Comparison of ENCODE assay signal across 17 cellular contexts in genomic region chr4:139918591-139918990, GRCh38.
DNase-seq lines count a peak whose midpoint lies in the region; ATAC-seq, FAIRE-seq and TF ChIP-seq lines count a peak whose summit lies in the region.
"Had no signal": no experiment of that assay in that cellular context is flagged by ENCODE, and none has a peak within 500 bp of the region (broad histone marks: within the 10 kb centered on the region; RNA-seq: fewer than 3 reads in every experiment).

No MANE protein-coding gene starts in this region.

- POLR2A ChIA-PET in HepG2 (lab: Yijun Ruan, JAX) (no interaction called here), WTC11 (lab: Charles Lee) (no interaction called here)

- H3K9ac ChIP-seq in HepG2 (ENCODE audit: insufficient read depth, low read depth, low read length): no peak overlapping the region

- H3K9me3 Mint-ChIP-seq in WTC11: no peaks in the 10 kb centered on the region
- H3K9me3 Mint-ChIP-seq: activated CD4-positive, alpha-beta memory T cell treated with anti-CD3 and anti-CD28 coated beads, Interleukin-2, amount 10 ng/mL, durations not matched to agents 7 days and 5 days; dendritic cell treated with granulocyte-macrophage colony-stimulating factor and Interleukin-4, amounts not matched to agents 40 ng/mL and 50 ng/mL, for 4 days; natural killer cell treated with Interleukin-12 subunit alpha and Interleukin-12 subunit beta and Interleukin-15 and Interleukin-18, amount 100 ng/mL, for 72 hours had no signal

- no peak for TF ChIP-seq POLR2A in right lobe of liver (IDR thresholded peaks at IDR 0.05)
- no peak for TF ChIP-seq POLR2A in HepG2 (IDR thresholded peaks at IDR 0.05; ENCODE audit: insufficient read depth in 1 of 2, low read depth in 2 of 2, low read length in 2 of 2)
- TF ChIP-seq POLR2A in sigmoid colon (IDR thresholded peaks at IDR 0.05): no peak

- in situ Hi-C loops in HepG2 (cut with HindIII; ENCODE audit: extremely low pct_ligation_motif_present, low pct_unique_long_range_greater_than_20kb): no loop called here

- TF ChIP-seq EP300 in HepG2 (IDR thresholded peaks at IDR 0.05; ENCODE audit: low read depth in 2 of 2, low read length in 2 of 2) (no peak), HepG2 (CRISPR knock-in tag; IDR thresholded peaks at IDR 0.05; ENCODE audit: borderline replicate concordance) (no peak), sigmoid colon (IDR thresholded peaks at IDR 0.05) (no peak)

- H3K4me2 ChIP-seq in HepG2 (ENCODE audit: low read depth, low read length): no peak overlapping the region

- H3K4me1 ChIP-seq in right lobe of liver (peaks cover 0 to 49% (median 23%) of the 10 kb centered on the region in 4 donors), HepG2 (ENCODE audit: insufficient read depth, low read length) (peaks cover 56% of the 10 kb centered on the region), right cardiac atrium (ENCODE audit: control insufficient read depth, insufficient read depth, low read length) (peaks cover 30% of the 10 kb centered on the region), sigmoid colon (peaks cover 0 to 87% (median 85%) of the 10 kb centered on the region in 4 donors)

- H3K9me3 ChIP-seq in right lobe of liver (no peaks in the 10 kb centered on the region), HepG2 (ENCODE audit: low read length) (no peaks in the 10 kb centered on the region), right cardiac atrium (ENCODE audit: control insufficient read depth, low read length) (no peaks in the 10 kb centered on the region), sigmoid colon (no peaks in the 10 kb centered on the region)

- 79% methylated on average over 7 of the region's 7 CpGs for WGBS in right lobe of liver (ENCODE audit: insufficient coverage, low coverage, low lambda C conversion rate, missing lambda C conversion rate)
- 65% methylated on average over 7 of the region's 7 CpGs for WGBS in HepG2 (ENCODE audit: low lambda C conversion rate)
- 67% methylated on average over 7 of the region's 7 CpGs for WGBS in right cardiac atrium
- WGBS in sigmoid colon, 2 donors: 83 to 91% methylated on average over 7 of the region's 7 CpGs

- ATAC-seq in right lobe of liver: no peak
- ATAC-seq in HepG2: no peak
- no peak for ATAC-seq in right cardiac atrium
- ATAC-seq in WTC11: no peak
- ATAC-seq in GM21723 (IDR thresholded peaks at IDR 0.05; ENCODE audit: unreplicated experiment): no peak
- ATAC-seq: esophagus mucosa; natural killer cell treated with Interleukin-12 subunit alpha and Interleukin-12 subunit beta and Interleukin-15 and Interleukin-18, amount 100 ng/mL, for 72 hours had no signal

- FAIRE-seq in HepG2 (lab: Jason Lieb, UNC): no peak
- FAIRE-seq: H54, TTC549 had no signal

- H3K27ac ChIP-seq in right lobe of liver: peak overlapping the region; percentile 16 to 41 (median 37)
- no peak overlapping the region for H3K27ac ChIP-seq in HepG2 (ENCODE audit: extremely low read length, insufficient read depth, low read length)
- peak overlapping the region; percentile 80 for H3K27ac ChIP-seq in right cardiac atrium (ENCODE audit: low read length)
- H3K27ac ChIP-seq in sigmoid colon: peak overlapping the region; percentile 77 to 90 (median 81)

- intact Hi-C loops in right lobe of liver (cut with DNase I): no loop called here
- intact Hi-C loops in HepG2 (cut with micrococcal nuclease; ENCODE audit: unreplicated experiment): no loop called here
- intact Hi-C loops in right cardiac atrium (cut with DNase I): loop anchor here in 1 of 4 donors (10.0 kb wide), 1 partner anchor 154 kb away; no protein-coding TSS in a partner anchor
- intact Hi-C loops in sigmoid colon (cut with DNase I): loop anchor here (5.0 kb wide), 3 partner anchors 69 to 234 kb away; partner anchors contain the start of gene MAML3

- no peaks in the 10 kb centered on the region for H3K79me2 ChIP-seq in HepG2 (ENCODE audit: insufficient read depth, low read length)

- BruUV-seq in HepG2 (replicated peaks; lab: Mats Ljungman, UMichigan): no TSS peak

- TF ChIP-seq CTCF in right lobe of liver (IDR thresholded peaks at IDR 0.05) (no peak), HepG2 (CRISPR knock-in tag; IDR thresholded peaks at IDR 0.05) (no peak), sigmoid colon (IDR thresholded peaks at IDR 0.05) (no peak), WTC11 (IDR thresholded peaks at IDR 0.05) (no peak), foreskin fibroblast (IDR thresholded peaks at IDR 0.05; ENCODE audit: low read depth, low read length) (no peak)

- no peaks in the 10 kb centered on the region for H3K36me3 Mint-ChIP-seq in WTC11
- H3K36me3 Mint-ChIP-seq: natural killer cell treated with Interleukin-12 subunit alpha and Interleukin-12 subunit beta and Interleukin-15 and Interleukin-18, amount 100 ng/mL, for 72 hours had no signal

- DNase-seq in right lobe of liver (no peak), HepG2 (ENCODE audit: low spot score) (no peak), right cardiac atrium (no peak), sigmoid colon (no peak), WTC11 (ENCODE audit: low spot score) (no peak), foreskin fibroblast (no peak), GM19238 (ENCODE audit: insufficient read length, low spot score) (no peak)
- DNase-seq: activated CD4-positive, alpha-beta memory T cell treated with anti-CD3 and anti-CD28 coated beads, Interleukin-2, amount 10 ng/mL, durations not matched to agents 7 days and 5 days; NCI-H1436 treated with DMSO at 0.1 percent for 48 hours; NCI-H345; SIG-M5 had no signal

- H3K27me3 ChIP-seq in right lobe of liver (no peaks in the 10 kb centered on the region), HepG2 (ENCODE audit: control insufficient read depth in 1 of 2, insufficient read depth in 2 of 2, low read length in 2 of 2) (peaks cover 0 to 15% of the 10 kb centered on the region in 2 experiments; a peak in 4 of 5 replicates), right cardiac atrium (ENCODE audit: control insufficient read depth, insufficient read depth) (no peaks in the 10 kb centered on the region), sigmoid colon (no peaks in the 10 kb centered on the region)

- peaks cover 81% of the 10 kb centered on the region for H3K4me1 Mint-ChIP-seq in WTC11
- H3K4me1 Mint-ChIP-seq: activated CD4-positive, alpha-beta memory T cell treated with anti-CD3 and anti-CD28 coated beads, Interleukin-2, amount 10 ng/mL, durations not matched to agents 7 days and 5 days had no signal

- TF ChIP-seq RAD21 in HepG2 (CRISPR knock-in tag; IDR thresholded peaks at IDR 0.05): no peak

- no peak overlapping the region for H2AFZ ChIP-seq in HepG2 (ENCODE audit: low read length)

- no peaks in the 10 kb centered on the region for H3K27me3 Mint-ChIP-seq in WTC11 (ENCODE audit: low read depth)
- H3K27me3 Mint-ChIP-seq: dendritic cell treated with granulocyte-macrophage colony-stimulating factor and Interleukin-4, amounts not matched to agents 40 ng/mL and 50 ng/mL, for 4 days had no signal

- H3K36me3 ChIP-seq in right lobe of liver (no peaks in the 10 kb centered on the region), HepG2 (replicated peaks in 1 of 2; ENCODE audit: control insufficient read depth in 1 of 2, insufficient read depth in 2 of 2, low read length in 2 of 2) (no peaks in the 10 kb centered on the region), sigmoid colon (no peaks in the 10 kb centered on the region)

- no peak overlapping the region for H3K4me3 Mint-ChIP-seq in WTC11
- H3K4me3 Mint-ChIP-seq: activated CD4-positive, alpha-beta memory T cell treated with anti-CD3 and anti-CD28 coated beads, Interleukin-2, amount 10 ng/mL, durations not matched to agents 7 days and 5 days; dendritic cell treated with granulocyte-macrophage colony-stimulating factor and Interleukin-4, amounts not matched to agents 40 ng/mL and 50 ng/mL, for 4 days; natural killer cell treated with Interleukin-12 subunit alpha and Interleukin-12 subunit beta and Interleukin-15 and Interleukin-18, amount 100 ng/mL, for 72 hours had no signal

- no peak overlapping the region for H3K27ac Mint-ChIP-seq in WTC11
- H3K27ac Mint-ChIP-seq: activated CD4-positive, alpha-beta memory T cell treated with anti-CD3 and anti-CD28 coated beads, Interleukin-2, amount 10 ng/mL, durations not matched to agents 7 days and 5 days; dendritic cell treated with granulocyte-macrophage colony-stimulating factor and Interleukin-4, amounts not matched to agents 40 ng/mL and 50 ng/mL, for 4 days; natural killer cell treated with Interleukin-12 subunit alpha and Interleukin-12 subunit beta and Interleukin-15 and Interleukin-18, amount 100 ng/mL, for 72 hours had no signal

- H4K20me1 ChIP-seq in HepG2 (ENCODE audit: insufficient read depth, low read length): no peaks in the 10 kb centered on the region

- H3K4me3 ChIP-seq in right lobe of liver (no peak overlapping the region), HepG2 (replicated peaks in 1 of 3; ENCODE audit: insufficient read depth in 1 of 3, low read depth in 2 of 3, low read length in 3 of 3) (no peak overlapping the region), right cardiac atrium (ENCODE audit: low read length) (no peak overlapping the region), sigmoid colon (no peak overlapping the region), foreskin fibroblast (ENCODE audit: low read depth in 1 of 2, low read length in 2 of 2) (no peak overlapping the region)

- CTCF ChIA-PET in HepG2 (lab: Yijun Ruan, JAX; ENCODE audit: low intra/inter-chr PET ratio, low total read pairs): no interaction called here
- CTCF ChIA-PET in WTC11 (lab: Charles Lee): interaction anchor here (1.6 kb wide), 1 partner anchor 412 kb away, joined by 4 read pairs; no protein-coding TSS in a partner anchor

TF ChIP-seq in HepG2, 621 proteins besides CTCF, POLR2A, EP300 and RAD21 (continues in another document):
- TF ChIP-seq TFDP1 (CRISPR knock-in tag; IDR thresholded peaks at IDR 0.05; ENCODE audit: borderline replicate concordance) (no peak), MATR3 (CRISPR knock-in tag; IDR thresholded peaks at IDR 0.05) (no peak)

TF ChIP-seq in WTC11, 78 proteins besides CTCF, POLR2A, EP300 and RAD21 (continues in another document):
- TF ChIP-seq NR1H2 (CRISPR knock-in tag; IDR thresholded peaks at IDR 0.05): no peak
- TF ChIP-seq ZNF232 (CRISPR knock-in tag; IDR thresholded peaks at IDR 0.05): no peak
- TF ChIP-seq E2F5 (CRISPR knock-in tag; IDR thresholded peaks at IDR 0.05): no peak
